In genomic region chr19:44746946-44747738, GRCh38 we compare ENCODE assay signal across 1 cellular context.
TF ChIP-seq lines count a peak whose summit lies in the region.

No MANE protein-coding gene starts in this region.

TF ChIP-seq in HepG2, 621 proteins besides CTCF, POLR2A, EP300 and RAD21 (continued from another document and continues in another):
- TF ChIP-seq HMGXB3 (CRISPR knock-in tag; IDR thresholded peaks at IDR 0.05; ENCODE audit: borderline replicate concordance) = no peak
- no peak for TF ChIP-seq FOSL1 (CRISPR knock-in tag; IDR thresholded peaks at IDR 0.05; ENCODE audit: borderline replicate concordance)
- TF ChIP-seq DDIT3 (CRISPR knock-in tag; IDR thresholded peaks at IDR 0.05) = no peak
- no peak for TF ChIP-seq TRIM22 (IDR thresholded peaks at IDR 0.05)
- peak; percentile 17; the same call in 1 of the 2 replicates for TF ChIP-seq TFE3 (CRISPR knock-in tag; IDR thresholded peaks at IDR 0.05)
- TF ChIP-seq TARDBP (CRISPR knock-in tag; IDR thresholded peaks at IDR 0.05) = peak; percentile 54; the same call in 1 of the 2 replicates
- no peak for TF ChIP-seq PTBP1 (IDR thresholded peaks at IDR 0.05; ENCODE audit: low read depth, low read length, poor library complexity, severe bottlenecking)
- no peak for TF ChIP-seq ZHX1 (CRISPR knock-in tag; IDR thresholded peaks at IDR 0.05; ENCODE audit: low read depth)
- TF ChIP-seq ZNF230 (CRISPR knock-in tag; IDR thresholded peaks at IDR 0.05) = no peak
- no peak for TF ChIP-seq ZNF256 (CRISPR knock-in tag; conservative IDR thresholded peaks at IDR 0.05)
- TF ChIP-seq HNRNPUL1 (IDR thresholded peaks at IDR 0.05; ENCODE audit: low read depth, low read length) = no peak
- no peak for TF ChIP-seq ZFP82 (CRISPR knock-in tag; IDR thresholded peaks at IDR 0.05; ENCODE audit: borderline replicate concordance)
- TF ChIP-seq SKI (IDR thresholded peaks at IDR 0.05; ENCODE audit: partially characterized antibody) = peak; percentile 26
- no peak for TF ChIP-seq SMC3 (IDR thresholded peaks at IDR 0.05; ENCODE audit: low read length)
- TF ChIP-seq HNF4G (IDR thresholded peaks at IDR 0.05; ENCODE audit: borderline replicate concordance, low read depth, low read length) = peak; percentile 78
- 0 out of 2 replicates have a peak, but pooled peaks have one; percentile 48 for TF ChIP-seq HNF4G (CRISPR knock-in tag; IDR thresholded peaks at IDR 0.05; ENCODE audit: borderline replicate concordance, low read depth)
- TF ChIP-seq KIAA2018 (CRISPR knock-in tag; IDR thresholded peaks at IDR 0.05; ENCODE audit: borderline replicate concordance) = no peak
- TF ChIP-seq ZNF713 (CRISPR knock-in tag; IDR thresholded peaks at IDR 0.05) = no peak
- TF ChIP-seq ZFP91 (CRISPR knock-in tag; IDR thresholded peaks at IDR 0.05; ENCODE audit: borderline replicate concordance) = 0 out of 2 replicates have a peak, but pooled peaks have one; percentile 31
- no peak for TF ChIP-seq KDM4B (CRISPR knock-in tag; IDR thresholded peaks at IDR 0.05)
- peak; percentile 98 for TF ChIP-seq SP5 (CRISPR knock-in tag; IDR thresholded peaks at IDR 0.05; ENCODE audit: borderline replicate concordance, low read depth)
- no peak for TF ChIP-seq KLF16 (CRISPR knock-in tag; IDR thresholded peaks at IDR 0.05)
- TF ChIP-seq ZNF724P (CRISPR knock-in tag; IDR thresholded peaks at IDR 0.05; ENCODE audit: borderline replicate concordance) = no peak
- 0 out of 2 replicates have a peak, but pooled peaks have one; percentile 10 for TF ChIP-seq ZNF362 (CRISPR knock-in tag; IDR thresholded peaks at IDR 0.05; ENCODE audit: borderline replicate concordance)
- no peak for TF ChIP-seq ZNF614 (CRISPR knock-in tag; IDR thresholded peaks at IDR 0.05; ENCODE audit: borderline replicate concordance)
- no peak for TF ChIP-seq ZNF530 (CRISPR knock-in tag; IDR thresholded peaks at IDR 0.05; ENCODE audit: low read depth)
- TF ChIP-seq HOMEZ (CRISPR knock-in tag; IDR thresholded peaks at IDR 0.05; ENCODE audit: low read depth) = peak; percentile 45; the same call in 1 of the 2 replicates
- no peak for TF ChIP-seq ZNF335 (CRISPR knock-in tag; IDR thresholded peaks at IDR 0.05)
- peak; percentile 80 for TF ChIP-seq RCOR2 (CRISPR knock-in tag; IDR thresholded peaks at IDR 0.05)
- TF ChIP-seq HNRNPH1 (optimal IDR thresholded peaks at IDR 0.05; ENCODE audit: low read depth, low read length) = no peak
- peak; percentile 9 for TF ChIP-seq TEAD3 (CRISPR knock-in tag; optimal IDR thresholded peaks at IDR 0.05; ENCODE audit: borderline replicate concordance)
